ENCODE assay signal across 26 cellular contexts in the genomic region with DNA sequence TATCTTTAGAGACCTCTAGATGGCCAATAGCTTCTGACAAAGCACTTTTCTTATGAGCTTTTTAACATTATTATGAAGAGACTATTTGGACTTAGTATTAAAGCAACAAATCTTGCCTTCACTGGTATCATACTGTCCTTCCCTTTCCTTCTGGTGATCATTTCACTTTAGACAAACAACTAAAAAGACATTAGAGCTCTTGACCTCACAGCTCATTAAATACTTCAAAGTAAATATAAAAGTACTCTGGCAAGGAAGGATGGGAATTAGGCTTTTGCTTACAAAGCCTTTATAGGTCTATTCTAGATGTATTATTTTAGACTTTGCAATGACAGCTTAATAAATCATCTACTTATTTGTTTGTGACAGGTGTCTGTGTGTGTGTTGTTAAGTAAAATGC. TPM values are rescaled to one million over a fixed set of nuclear protein-coding genes. Genes with fewer than 3 reads are reported as not detected.
A peak's percentile ranks its signal among the peaks of the same experiment; 100 is the strongest.
DNase-seq lines count a peak whose midpoint lies in the region; ATAC-seq, FAIRE-seq and TF ChIP-seq lines count a peak whose summit lies in the region.
"Had no signal": no experiment of that assay in that cellular context is flagged by ENCODE, and none has a peak within 500 bp of the region (broad histone marks: within the 10 kb centered on the region; RNA-seq: fewer than 3 reads in every experiment).

No MANE protein-coding gene starts in this region.

- intact Hi-C loops in lower lobe of right lung (cut with DNase I), result no loop called here

- H3K9me3 ChIP-seq in endocrine pancreas (ENCODE audit: control insufficient read depth, low read length) (peaks cover 2% of the 10 kb centered on the region), upper lobe of left lung (peaks cover 0 to 6% (median 0%) of the 10 kb centered on the region in 4 donors), lower lobe of right lung (peaks cover 6% of the 10 kb centered on the region), T-helper 17 cell (ENCODE audit: control insufficient read depth, low read length, poor library complexity, severe bottlenecking) (no peaks in the 10 kb centered on the region)
- H3K9me3 ChIP-seq: A549 had no signal

- H3K4me1 Mint-ChIP-seq in T-helper 17 cell, result peaks cover 10% of the 10 kb centered on the region
- H3K4me1 Mint-ChIP-seq: IgD-negative memory B cell had no signal

- TF ChIP-seq CTCF in LNCaP clone FGC (IDR thresholded peaks at IDR 0.05; ENCODE audit: control insufficient read depth, extremely low read depth, insufficient read depth), result no peak
- TF ChIP-seq CTCF in upper lobe of left lung (IDR thresholded peaks at IDR 0.05), result no peak
- TF ChIP-seq CTCF in lower lobe of right lung (IDR thresholded peaks at IDR 0.05), result no peak

- peaks cover 4% of the 10 kb centered on the region for H3K4me1 ChIP-seq in endocrine pancreas (ENCODE audit: control insufficient read depth, insufficient read depth, low read length)
- peaks cover 0 to 6% (median 0%) of the 10 kb centered on the region in 4 donors for H3K4me1 ChIP-seq in upper lobe of left lung
- no peaks in the 10 kb centered on the region for H3K4me1 ChIP-seq in lower lobe of right lung
- H3K4me1 ChIP-seq: BLaER1 treated with 17β-estradiol and CSF1 and Interleukin-3, amounts not matched to agents 10 nM and 100 nM; SJSA1 had no signal

- no peak overlapping the region for H3K4me3 Mint-ChIP-seq in T-helper 17 cell
- H3K4me3 Mint-ChIP-seq: CD4-positive, alpha-beta memory T cell; IgD-negative memory B cell had no signal

- H3K27me3 ChIP-seq in endocrine pancreas (ENCODE audit: control insufficient read depth, insufficient read depth, low read length) (no peaks in the 10 kb centered on the region), upper lobe of left lung (no peaks in the 10 kb centered on the region), lower lobe of right lung (ENCODE audit: low read depth) (no peaks in the 10 kb centered on the region)
- H3K27me3 ChIP-seq: BLaER1 treated with 17β-estradiol and CSF1 and Interleukin-3, amounts not matched to agents 10 nM and 100 nM; SJSA1 had no signal

- DNase-seq in LNCaP clone FGC (ENCODE audit: low read depth), result peak; percentile 90
- peak; percentile 51 for DNase-seq in NCI-H510A treated with DMSO at 0.1 percent for 48 hours (lab: John Stamatoyannopoulos, UW)
- DNase-seq in upper lobe of left lung, result no peak
- no peak for DNase-seq in urothelium cell line (ENCODE audit: low spot score)
- DNase-seq in lower lobe of right lung, result no peak
- DNase-seq in T-helper 17 cell, result no peak
- DNase-seq: AML-193; CD4-positive, alpha-beta memory T cell; COR-L47; EL; GDM1; GOT3; NCI-H1092 treated with DMSO at 0.1 percent for 48 hours; NCI-H2029; NCI-H2227 treated with DMSO at 0.1 percent for 48 hours; NCI-H524; NCI-H774; PC-9 had no signal

- no peaks in the 10 kb centered on the region for H3K36me3 ChIP-seq in endocrine pancreas (ENCODE audit: control insufficient read depth, insufficient read depth, low read length)
- no peaks in the 10 kb centered on the region for H3K36me3 ChIP-seq in upper lobe of left lung
- H3K36me3 ChIP-seq in lower lobe of right lung, result no peaks in the 10 kb centered on the region
- H3K36me3 ChIP-seq: HAP-1, SJSA1 had no signal

- ATAC-seq in upper lobe of left lung (ENCODE audit: low FRiP score in 2 of 2) (no peak), lower lobe of right lung (no peak), T-helper 17 cell (no peak)
- ATAC-seq: A549, GM12878, Right ventricle myocardium inferior had no signal

- no peak for TF ChIP-seq EP300 in upper lobe of left lung (IDR thresholded peaks at IDR 0.05)

- H3K27me3 Mint-ChIP-seq in T-helper 17 cell, result no peaks in the 10 kb centered on the region
- H3K27me3 Mint-ChIP-seq: CD4-positive, alpha-beta memory T cell; IgD-negative memory B cell had no signal

- peaks cover under 1% of the 10 kb centered on the region for H3K36me3 Mint-ChIP-seq in T-helper 17 cell (ENCODE audit: low read depth)

- no peak overlapping the region for H3K27ac Mint-ChIP-seq in T-helper 17 cell
- H3K27ac Mint-ChIP-seq: IgD-negative memory B cell had no signal

- H3K4me3 ChIP-seq in LNCaP clone FGC (ENCODE audit: low read depth, low read length) (peak overlapping the region; percentile 29), endocrine pancreas (ENCODE audit: control insufficient read depth, insufficient read depth, low read length) (peak overlapping the region; percentile 4), upper lobe of left lung (no peak overlapping the region), lower lobe of right lung (no peak overlapping the region)
- H3K4me3 ChIP-seq: A549; BLaER1 treated with 17β-estradiol and CSF1 and Interleukin-3, amounts not matched to agents 10 nM and 100 nM; GM12878; HAP-1; PC-9; SJSA1 had no signal

- FAIRE-seq in urothelium cell line (lab: Jason Lieb, UNC), result no peak
- FAIRE-seq: A549, GM12878 had no signal

- no peak for TF ChIP-seq POLR2A in upper lobe of left lung (IDR thresholded peaks at IDR 0.05)

- peak overlapping the region in 3 of 4 donors; percentile 24 to 44 (median 36) for H3K27ac ChIP-seq in upper lobe of left lung
- H3K27ac ChIP-seq in lower lobe of right lung, result no peak overlapping the region
- H3K27ac ChIP-seq: BLaER1 treated with 17β-estradiol and CSF1 and Interleukin-3, amounts not matched to agents 10 nM and 100 nM; PC-9; SJSA1 had no signal

- no peak overlapping the region for H3K9ac ChIP-seq in endocrine pancreas (ENCODE audit: control insufficient read depth, insufficient read depth, low read length)
- H3K9ac ChIP-seq: BLaER1 treated with 17β-estradiol and CSF1 and Interleukin-3, amounts not matched to agents 10 nM and 100 nM had no signal

RNA-seq across cellular contexts. Expression of a gene that starts 11.1 kb away (rescaled TPM):
- 10 to 100 TPM in 4 of 6 donors, 1 to 10 TPM in 2; 9.1 to 24.7 (median 11.9) TPM for total RNA-seq in upper lobe of left lung
- total RNA-seq in lower lobe of right lung, result 11.8 TPM
- total RNA-seq in T-helper 17 cell, result 1 to 10 TPM; 6.1 to 7.4 TPM

RNA-seq across cellular contexts. Expression of a gene that starts 11.2 kb away (rescaled TPM):
- total RNA-seq in upper lobe of left lung (10 to 100 TPM; 30.7 to 64.8 (median 47.2) TPM), lower lobe of right lung (41.9 TPM), T-helper 17 cell (10 to 100 TPM; 27.7 to 40.1 TPM)

Comparison
In these comparisons a context has a peak if more than half of its experiments do, and no peak if none do; other contexts are left out.
1. DNase-seq: peak in LNCaP clone FGC (single experiment) and NCI-H510A treated with DMSO at 0.1 percent for 48 hours (single experiment); none in upper lobe of left lung (0 of 2), urothelium cell line (single experiment), lower lobe of right lung (single experiment) and T-helper 17 cell (0 of 3).
2. H3K4me3 ChIP-seq: peak in LNCaP clone FGC (single experiment) and endocrine pancreas (single experiment); none in upper lobe of left lung (0 of 4) and lower lobe of right lung (single experiment).